In the genomic region with DNA sequence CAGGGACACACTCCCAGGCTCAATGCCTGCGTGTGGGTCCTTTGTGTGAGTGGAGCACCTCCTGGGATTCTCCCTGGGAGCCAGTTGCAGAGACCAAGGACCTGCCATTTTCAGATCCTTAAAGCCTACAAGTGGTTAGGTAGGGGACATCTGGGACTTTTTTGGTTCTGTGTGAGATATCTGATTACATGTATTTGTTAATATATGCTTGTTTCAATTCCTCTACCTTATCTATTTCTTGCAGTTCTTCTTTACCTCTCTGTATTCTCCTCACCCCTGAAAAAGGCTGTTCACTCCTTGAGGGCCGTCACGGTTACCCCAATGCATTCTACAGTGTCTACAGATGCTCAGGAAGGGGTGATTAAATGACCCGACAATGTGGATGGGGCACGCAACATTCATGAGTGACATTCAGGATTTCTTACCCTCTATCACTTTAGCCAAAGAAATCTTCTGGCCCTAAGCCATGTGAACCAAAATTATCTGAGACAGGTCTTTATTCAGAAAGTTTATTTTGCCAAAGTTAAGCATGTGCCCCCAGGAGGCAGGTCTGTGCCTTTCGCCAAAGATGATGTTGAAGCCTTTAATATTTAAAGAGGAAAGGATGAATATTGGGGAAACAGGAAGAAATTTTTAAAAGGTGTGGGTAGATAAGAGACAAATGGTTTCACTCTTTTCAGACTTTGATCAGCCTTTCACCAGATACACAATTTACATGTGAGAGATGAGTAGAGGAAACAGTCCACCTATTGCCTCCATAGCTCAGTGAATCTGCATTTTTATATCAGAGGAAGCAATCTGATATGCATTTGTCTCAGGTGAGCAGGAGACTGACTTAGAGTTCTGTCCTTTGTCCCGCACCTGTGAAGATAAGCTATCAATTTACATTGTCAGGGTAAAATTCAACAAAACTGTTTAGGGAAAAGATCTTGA, we compare ENCODE assay signal across 13 cellular contexts. TPM values are rescaled to one million over a fixed set of nuclear protein-coding genes. Genes with fewer than 3 reads are reported as not detected.
DNase-seq lines count a peak whose midpoint lies in the region; ATAC-seq and TF ChIP-seq lines count a peak whose summit lies in the region.
"Had no signal": no experiment of that assay in that cellular context is flagged by ENCODE, and none has a peak within 500 bp of the region (broad histone marks: within the 10 kb centered on the region; RNA-seq: fewer than 3 reads in every experiment).

No MANE protein-coding gene starts in this region.

- H3K4me1 Mint-ChIP-seq in immature natural killer cell = peaks cover 0 to 42% of the 10 kb centered on the region in 2 donors

- peaks cover 3 to 5% (median 4%) of the 10 kb centered on the region in 3 donors for H3K36me3 Mint-ChIP-seq in immature natural killer cell

- no peak for TF ChIP-seq CTCF in GM10266 (IDR thresholded peaks at IDR 0.05; ENCODE audit: control insufficient read depth, insufficient read depth, low read depth, missing control alignments)
- no peak for TF ChIP-seq CTCF in coronary artery (IDR thresholded peaks at IDR 0.05)

- no peak overlapping the region for H3K27ac ChIP-seq in coronary artery
- H3K27ac ChIP-seq: testis had no signal

- no peaks in the 10 kb centered on the region for H3K27me3 Mint-ChIP-seq in immature natural killer cell (ENCODE audit: low read depth in 3 of 3)

- peak overlapping the region in 5 of 6 donors; percentile 1 to 76 (median 37) for H3K27ac Mint-ChIP-seq in immature natural killer cell
- H3K27ac Mint-ChIP-seq: H9 had no signal

- no peak overlapping the region for H3K4me3 Mint-ChIP-seq in immature natural killer cell
- H3K4me3 Mint-ChIP-seq: activated T-cell treated with anti-CD3 and anti-CD28 coated beads, Interleukin-2, amount 50 U/mL, for 4 hours; H9 had no signal

- no peak overlapping the region for H3K4me3 ChIP-seq in coronary artery
- H3K4me3 ChIP-seq: testis had no signal

- ATAC-seq in GM19043 (IDR thresholded peaks at IDR 0.05; ENCODE audit: low read depth, unreplicated experiment) (peak; percentile 35), HG03442 (IDR thresholded peaks at IDR 0.05; ENCODE audit: unreplicated experiment) (peak; percentile 22), HG02884 (IDR thresholded peaks at IDR 0.05; ENCODE audit: unreplicated experiment) (no peak)

- DNase-seq in GM10266 (ENCODE audit: extremely low spot score) = peak; percentile 41
- no peak for DNase-seq in immature natural killer cell
- DNase-seq in coronary artery (ENCODE audit: low spot score) = no peak
- no peak for DNase-seq in hippocampal formation (lab: John Stamatoyannopoulos, UW)
- DNase-seq: activated T-cell treated with anti-CD3 and anti-CD28 coated beads, Interleukin-2, amount 50 U/mL, for 4 hours; GF-D8; H9; NCI-H146; SIG-M5; testis had no signal

- no peaks in the 10 kb centered on the region for H3K9me3 Mint-ChIP-seq in immature natural killer cell
- H3K9me3 Mint-ChIP-seq: activated T-cell treated with anti-CD3 and anti-CD28 coated beads, Interleukin-2, amount 50 U/mL, for 4 hours; H9 had no signal

RNA-seq across cellular contexts. Expression of a gene that starts 44.6 kb away (rescaled TPM):
- polyA plus RNA-seq in immature natural killer cell = 10 to 100 TPM in 2 of 3 donors, 1 to 10 TPM in 1; 6.8 to 14.3 (median 12.1) TPM

RNA-seq across cellular contexts. Expression of a gene that starts 47.1 kb away (rescaled TPM):
- polyA plus RNA-seq in immature natural killer cell = 100 to 1,000 TPM in 2 of 3 donors, 10 to 100 TPM in 1; 96.2 to 179 (median 129) TPM
